Comparison of ENCODE assay signal across 16 cellular contexts in the genomic region with DNA sequence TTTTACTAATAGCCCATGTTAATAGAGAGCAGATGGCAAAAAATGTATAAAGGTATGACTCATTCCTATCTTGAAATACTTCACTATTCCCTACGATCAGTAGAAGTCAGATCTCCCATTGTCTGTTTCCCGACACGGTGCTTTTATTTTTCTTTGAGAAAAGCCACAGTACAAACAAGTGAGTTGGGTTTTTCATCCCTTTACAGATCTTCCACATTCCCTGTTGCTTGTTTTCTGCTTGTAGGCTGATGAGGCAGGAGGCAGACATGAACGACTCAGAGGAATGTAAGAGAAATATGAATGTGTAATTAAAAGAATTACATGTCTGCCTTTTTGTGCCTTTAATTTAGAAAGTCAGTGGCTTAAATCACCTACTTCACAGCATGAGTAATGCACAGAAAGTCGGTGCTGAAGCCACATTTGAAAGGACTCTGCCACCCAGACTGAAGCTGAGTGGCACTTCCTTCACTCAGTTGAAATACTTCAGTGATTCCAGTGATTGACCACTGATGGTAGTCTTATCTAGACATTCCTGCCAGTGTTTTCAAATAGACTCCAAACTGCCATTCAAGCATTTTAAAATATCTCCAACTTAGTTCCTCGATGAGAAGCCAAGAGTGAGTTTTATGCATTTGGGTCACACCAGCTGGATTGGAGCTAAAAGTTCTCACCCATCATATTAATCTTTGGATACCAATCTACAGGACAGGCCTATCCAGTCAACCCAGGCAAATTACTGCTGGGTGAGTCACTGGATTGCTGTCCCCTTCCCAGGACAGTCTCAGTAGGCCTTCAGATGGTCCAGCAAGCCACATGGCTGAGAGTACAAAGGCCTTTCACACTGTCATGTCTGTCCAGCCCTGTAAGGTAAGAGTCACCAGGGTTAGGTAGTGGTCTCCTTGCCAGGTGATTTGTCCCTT.
DNase-seq lines count a peak whose midpoint lies in the region; ATAC-seq and TF ChIP-seq lines count a peak whose summit lies in the region.
"Had no signal": no experiment of that assay in that cellular context is flagged by ENCODE, and none has a peak within 500 bp of the region (broad histone marks: within the 10 kb centered on the region; RNA-seq: fewer than 3 reads in every experiment).

No MANE protein-coding gene starts in this region.

- no peak for TF ChIP-seq CTCF in HEK293 (tag by site-specific recombination; IDR thresholded peaks at IDR 0.05)
- no peak for TF ChIP-seq CTCF in brain microvascular endothelial cell (IDR thresholded peaks at IDR 0.05; ENCODE audit: low read depth, low read length, missing control alignments)

- in situ Hi-C loops in brain microvascular endothelial cell (cut with HindIII; ENCODE audit: low pct_ligation_motif_present, low sequenced_read_pairs), result no loop called here

- H3K18ac ChIP-seq in mesenchymal stem cell (ENCODE audit: low read depth in 1 of 2, low read length in 2 of 2), result no peak overlapping the region

- H2BK15ac ChIP-seq in mesenchymal stem cell (ENCODE audit: low read depth, poor library complexity, severe bottlenecking), result no peak overlapping the region

- no peak overlapping the region for H3K4me2 ChIP-seq in mesenchymal stem cell (ENCODE audit: low read length, poor library complexity, severe bottlenecking)

- no peaks in the 10 kb centered on the region for H3K36me3 ChIP-seq in HEK293 (ENCODE audit: control insufficient read depth in 2 of 2, insufficient read depth in 1 of 2, low read length in 2 of 2)
- H3K36me3 ChIP-seq in brain microvascular endothelial cell (replicated peaks), result no peaks in the 10 kb centered on the region
- H3K36me3 ChIP-seq in mesenchymal stem cell (ENCODE audit: control insufficient read depth in 1 of 2, insufficient read depth in 2 of 2, low read depth in 1 of 2, low read length in 2 of 2), result no peaks in the 10 kb centered on the region
- H3K36me3 ChIP-seq: heart right ventricle had no signal

- ATAC-seq in GM18907 (IDR thresholded peaks at IDR 0.05; ENCODE audit: unreplicated experiment), result no peak
- no peak for ATAC-seq in HG02885 (IDR thresholded peaks at IDR 0.05; ENCODE audit: poor library complexity, unreplicated experiment)
- ATAC-seq: heart right ventricle, left ventricle myocardium superior had no signal

- H3K27ac ChIP-seq in HEK293 (ENCODE audit: extremely low read depth, low read depth, low read length) (no peak overlapping the region), brain microvascular endothelial cell (peak overlapping the region; percentile 54), mesenchymal stem cell (ENCODE audit: low read length, poor library complexity, severe bottlenecking) (peak overlapping the region; percentile 69)
- H3K27ac ChIP-seq: HL-60 had no signal

- POLR2A ChIA-PET in HEK293 (lab: Yijun Ruan, JAX), result no interaction called here

- H3K4ac ChIP-seq in mesenchymal stem cell (ENCODE audit: low read depth in 1 of 2, low read length in 2 of 2), result no peak overlapping the region

- H3K4me1 ChIP-seq in HEK293 (ENCODE audit: control insufficient read depth, insufficient read depth, low read length) (peaks cover 6% of the 10 kb centered on the region), mesenchymal stem cell (ENCODE audit: control insufficient read depth, insufficient read depth, low read depth, low read length) (peaks cover 8% of the 10 kb centered on the region)

- no peak overlapping the region for H2AFZ ChIP-seq in mesenchymal stem cell (ENCODE audit: low read depth, low read length)

- no peak overlapping the region for H4K8ac ChIP-seq in mesenchymal stem cell (ENCODE audit: low read length)

- no peak overlapping the region for H2BK120ac ChIP-seq in mesenchymal stem cell (ENCODE audit: low read depth, low read length)

- no peaks in the 10 kb centered on the region for H3K79me1 ChIP-seq in mesenchymal stem cell (replicated peaks; ENCODE audit: low read length, poor library complexity, severe bottlenecking)

- no peak overlapping the region for H4K91ac ChIP-seq in mesenchymal stem cell (ENCODE audit: low read length)

- WGBS in mesenchymal stem cell, result 46% methylated on average over 5 of the region's 6 CpGs

- CTCF ChIA-PET in HEK293 (lab: Yijun Ruan, JAX), result interaction anchor here (0.8 kb wide), 1 partner anchor 115 kb away, joined by 4 read pairs; no protein-coding TSS in a partner anchor

- H3K4me3 ChIP-seq in HEK293 (ENCODE audit: low read depth, low read length) (no peak overlapping the region), brain microvascular endothelial cell (ENCODE audit: low read depth, low read length) (no peak overlapping the region), mesenchymal stem cell (ENCODE audit: insufficient read depth in 1 of 2, low read depth in 1 of 2, low read length in 2 of 2) (peak overlapping the region in 1 of 2 experiments; percentile 35)
- H3K4me3 ChIP-seq: heart right ventricle had no signal

- H2BK5ac ChIP-seq in mesenchymal stem cell (ENCODE audit: low read depth, low read length, poor library complexity, severe bottlenecking), result no peak overlapping the region

- peak overlapping the region; percentile 83 for H3K9ac ChIP-seq in mesenchymal stem cell (ENCODE audit: low read length)

- H3K23ac ChIP-seq in mesenchymal stem cell (ENCODE audit: low read length in 2 of 2), result no peak overlapping the region

- H3K27me3 ChIP-seq in brain microvascular endothelial cell (replicated peaks), result no peaks in the 10 kb centered on the region
- no peaks in the 10 kb centered on the region for H3K27me3 ChIP-seq in mesenchymal stem cell (ENCODE audit: control insufficient read depth in 1 of 2, insufficient read depth in 1 of 2, low read length in 2 of 2)
- H3K27me3 ChIP-seq: heart right ventricle had no signal

- DNase-seq in AG08396 (ENCODE audit: low spot score) (peak; percentile 21), brain microvascular endothelial cell (no peak), mesenchymal stem cell (no peak), NCI-H2227 (lab: John Stamatoyannopoulos, UW; ENCODE audit: unreplicated experiment) (no peak), NCI-H1694 (lab: John Stamatoyannopoulos, UW) (no peak)
- DNase-seq: activated CD8-positive, alpha-beta memory T cell treated with anti-CD3 and anti-CD28 coated beads, Interleukin-2, amount 50 U/mL, for 4 hours; C1 segment of cervical spinal cord; heart right ventricle; left ventricle myocardium superior; NCI-H524 treated with DMSO at 0.1 percent for 48 hours; nucleus accumbens; SHP77 had no signal

- H3K9me3 ChIP-seq in HEK293 (ENCODE audit: control insufficient read depth, insufficient read depth, low read depth, low read length), result no peaks in the 10 kb centered on the region
- H3K9me3 ChIP-seq in mesenchymal stem cell (ENCODE audit: control insufficient read depth, low read length), result no peaks in the 10 kb centered on the region
- H3K9me3 ChIP-seq: heart right ventricle had no signal

- no peak overlapping the region for H3K14ac ChIP-seq in mesenchymal stem cell (ENCODE audit: low read length in 2 of 2)

- no peak overlapping the region for H2BK12ac ChIP-seq in mesenchymal stem cell (ENCODE audit: low read length in 2 of 2)

- peak overlapping the region; percentile 50 for H2AK5ac ChIP-seq in mesenchymal stem cell (ENCODE audit: low read length, severe bottlenecking)

TF ChIP-seq in HEK293, 187 proteins besides CTCF, POLR2A, EP300 and RAD21 (continues in another document):
- TF ChIP-seq MYNN (tag by site-specific recombination; IDR thresholded peaks at IDR 0.05; ENCODE audit: borderline replicate concordance), result peak; percentile 56; the same call in 1 of the 2 replicates
- no peak for TF ChIP-seq ZSCAN23 (tag by site-specific recombination; IDR thresholded peaks at IDR 0.05)
- no peak for TF ChIP-seq SCRT1 (tag by site-specific recombination; IDR thresholded peaks at IDR 0.05; ENCODE audit: borderline replicate concordance)
- TF ChIP-seq, protein P1, sequence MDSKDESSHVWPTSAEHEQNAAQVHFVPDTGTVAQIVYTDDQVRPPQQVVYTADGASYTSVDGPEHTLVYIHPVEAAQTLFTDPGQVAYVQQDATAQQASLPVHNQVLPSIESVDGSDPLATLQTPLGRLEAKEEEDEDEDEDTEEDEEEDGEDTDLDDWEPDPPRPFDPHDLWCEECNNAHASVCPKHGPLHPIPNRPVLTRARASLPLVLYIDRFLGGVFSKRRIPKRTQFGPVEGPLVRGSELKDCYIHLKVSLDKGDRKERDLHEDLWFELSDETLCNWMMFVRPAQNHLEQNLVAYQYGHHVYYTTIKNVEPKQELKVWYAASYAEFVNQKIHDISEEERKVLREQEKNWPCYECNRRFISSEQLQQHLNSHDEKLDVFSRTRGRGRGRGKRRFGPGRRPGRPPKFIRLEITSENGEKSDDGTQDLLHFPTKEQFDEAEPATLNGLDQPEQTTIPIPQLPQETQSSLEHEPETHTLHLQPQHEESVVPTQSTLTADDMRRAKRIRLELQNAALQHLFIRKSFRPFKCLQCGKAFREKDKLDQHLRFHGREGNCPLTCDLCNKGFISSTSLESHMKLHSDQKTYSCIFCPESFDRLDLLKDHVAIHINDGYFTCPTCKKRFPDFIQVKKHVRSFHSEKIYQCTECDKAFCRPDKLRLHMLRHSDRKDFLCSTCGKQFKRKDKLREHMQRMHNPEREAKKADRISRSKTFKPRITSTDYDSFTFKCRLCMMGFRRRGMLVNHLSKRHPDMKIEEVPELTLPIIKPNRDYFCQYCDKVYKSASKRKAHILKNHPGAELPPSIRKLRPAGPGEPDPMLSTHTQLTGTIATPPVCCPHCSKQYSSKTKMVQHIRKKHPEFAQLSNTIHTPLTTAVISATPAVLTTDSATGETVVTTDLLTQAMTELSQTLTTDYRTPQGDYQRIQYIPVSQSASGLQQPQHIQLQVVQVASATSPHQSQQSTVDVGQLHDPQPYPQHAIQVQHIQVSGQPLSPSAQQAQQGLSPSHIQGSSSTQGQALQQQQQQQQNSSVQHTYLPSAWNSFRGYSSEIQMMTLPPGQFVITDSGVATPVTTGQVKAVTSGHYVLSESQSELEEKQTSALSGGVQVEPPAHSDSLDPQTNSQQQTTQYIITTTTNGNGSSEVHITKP (tag by site-specific recombination; IDR thresholded peaks at IDR 0.05), result peak; percentile 31
- peak; percentile 85 for TF ChIP-seq SP7 (tag by site-specific recombination; IDR thresholded peaks at IDR 0.05)
- no peak for TF ChIP-seq RBAK (tag by site-specific recombination; IDR thresholded peaks at IDR 0.05)
